1 cellular context compared by ENCODE assay signal in the genomic region with DNA sequence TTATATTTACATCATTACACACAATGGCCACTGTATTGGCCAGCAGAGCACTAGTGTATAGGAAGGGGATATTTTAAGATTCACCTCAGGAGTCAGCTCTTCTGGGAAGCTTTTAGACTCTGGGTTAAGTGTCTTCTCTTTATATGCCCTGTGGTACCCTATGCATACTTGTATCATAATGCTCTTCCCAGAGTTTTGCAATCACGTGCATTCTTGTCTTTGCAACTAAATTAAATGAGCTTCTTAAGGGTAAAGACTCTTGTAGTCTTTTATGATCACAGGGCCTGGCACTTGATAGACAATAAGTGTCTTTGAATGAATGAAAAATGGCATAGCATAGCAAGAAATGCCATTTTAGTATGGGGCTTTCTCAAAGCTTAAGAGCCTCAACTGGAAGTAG.
TF ChIP-seq lines count a peak whose summit lies in the region.

No MANE protein-coding gene starts in this region.

TF ChIP-seq in IMR-90, 13 proteins besides CTCF, POLR2A, EP300 and RAD21:
- no peak for TF ChIP-seq RCOR1 (IDR thresholded peaks at IDR 0.05; ENCODE audit: insufficient replicate concordance, low read length)
- no peak for TF ChIP-seq FOS (IDR thresholded peaks at IDR 0.05; ENCODE audit: low read depth, low read length)
- TF ChIP-seq NFE2L2 (IDR thresholded peaks at IDR 0.05; ENCODE audit: low read depth, low read length), result no peak
- TF ChIP-seq, protein P1, sequence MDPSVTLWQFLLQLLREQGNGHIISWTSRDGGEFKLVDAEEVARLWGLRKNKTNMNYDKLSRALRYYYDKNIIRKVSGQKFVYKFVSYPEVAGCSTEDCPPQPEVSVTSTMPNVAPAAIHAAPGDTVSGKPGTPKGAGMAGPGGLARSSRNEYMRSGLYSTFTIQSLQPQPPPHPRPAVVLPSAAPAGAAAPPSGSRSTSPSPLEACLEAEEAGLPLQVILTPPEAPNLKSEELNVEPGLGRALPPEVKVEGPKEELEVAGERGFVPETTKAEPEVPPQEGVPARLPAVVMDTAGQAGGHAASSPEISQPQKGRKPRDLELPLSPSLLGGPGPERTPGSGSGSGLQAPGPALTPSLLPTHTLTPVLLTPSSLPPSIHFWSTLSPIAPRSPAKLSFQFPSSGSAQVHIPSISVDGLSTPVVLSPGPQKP (IDR thresholded peaks at IDR 0.05; ENCODE audit: borderline replicate concordance, low read depth, low read length), result no peak
- TF ChIP-seq BHLHE40 (IDR thresholded peaks at IDR 0.05; ENCODE audit: low read depth, low read length), result no peak
- no peak for TF ChIP-seq RFX5 (IDR thresholded peaks at IDR 0.05; ENCODE audit: low read depth, low read length)
- no peak for TF ChIP-seq CEBPB (IDR thresholded peaks at IDR 0.05; ENCODE audit: low read depth, low read length)
- TF ChIP-seq USF2 (IDR thresholded peaks at IDR 0.05; ENCODE audit: low read depth, low read length), result no peak
- TF ChIP-seq SMC3 (IDR thresholded peaks at IDR 0.05; ENCODE audit: low read depth, low read length), result no peak
- TF ChIP-seq CHD1 (IDR thresholded peaks at IDR 0.05; ENCODE audit: low read depth, low read length), result no peak
- no peak for TF ChIP-seq MAFK (IDR thresholded peaks at IDR 0.05; ENCODE audit: low read depth, low read length)
- TF ChIP-seq MXI1 (IDR thresholded peaks at IDR 0.05; ENCODE audit: borderline replicate concordance, low read depth, low read length), result no peak
- no peak for TF ChIP-seq MAZ (IDR thresholded peaks at IDR 0.05; ENCODE audit: borderline replicate concordance, low read depth, low read length)
